ENCODE assay signal across 20 cellular contexts in the genomic region with DNA sequence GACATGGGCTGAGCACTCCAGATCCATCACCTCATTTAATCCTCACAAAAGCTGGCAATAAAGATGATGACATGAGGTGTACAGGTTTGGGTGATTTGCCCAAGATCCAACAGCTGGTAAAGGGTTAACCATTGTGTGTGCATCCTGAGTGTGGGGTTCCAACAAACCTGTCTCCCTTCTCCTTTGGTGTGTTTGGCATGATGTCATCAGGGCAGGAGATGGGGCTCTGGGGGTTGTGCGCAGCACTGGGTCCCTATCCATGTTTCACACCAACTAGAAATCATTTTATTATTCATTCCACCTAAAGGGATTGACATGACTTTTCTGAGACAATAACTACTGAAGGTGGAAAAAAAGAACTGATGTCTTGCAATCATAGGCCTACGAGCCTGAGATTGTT.
DNase-seq lines count a peak whose midpoint lies in the region; ATAC-seq, FAIRE-seq and TF ChIP-seq lines count a peak whose summit lies in the region.
"Had no signal": no experiment of that assay in that cellular context is flagged by ENCODE, and none has a peak within 500 bp of the region (broad histone marks: within the 10 kb centered on the region; RNA-seq: fewer than 3 reads in every experiment).

No MANE protein-coding gene starts in this region.

- ATAC-seq in HepG2: no peak
- no peak for ATAC-seq in right lobe of liver
- no peak for ATAC-seq in stimulated activated memory B cell treated with anti-CD40 and anti-IgM and Interleukin-4, amounts not matched to agents 10 μg/mL and 1 μg/mL and 100 μg/mL, for 72 hours
- ATAC-seq: A549; CD8-positive, alpha-beta T cell had no signal

- H3K9me3 Mint-ChIP-seq in endothelial cell (ENCODE audit: unreplicated experiment): no peaks in the 10 kb centered on the region
- H3K9me3 Mint-ChIP-seq in stimulated activated memory B cell treated with anti-CD40 and anti-IgM and Interleukin-4, amounts not matched to agents 10 μg/mL and 1 μg/mL and 100 μg/mL, for 72 hours: no peaks in the 10 kb centered on the region
- H3K9me3 Mint-ChIP-seq: CD4-positive, alpha-beta T cell; CD8-positive, alpha-beta T cell had no signal

- H3K27me3 Mint-ChIP-seq in endothelial cell (ENCODE audit: unreplicated experiment): peaks cover 4% of the 10 kb centered on the region
- H3K27me3 Mint-ChIP-seq in stimulated activated memory B cell treated with anti-CD40 and anti-IgM and Interleukin-4, amounts not matched to agents 10 μg/mL and 1 μg/mL and 100 μg/mL, for 72 hours: peaks cover 60% of the 10 kb centered on the region

- peak overlapping the region; percentile 23 for H3K27ac Mint-ChIP-seq in endothelial cell (ENCODE audit: unreplicated experiment)
- H3K27ac Mint-ChIP-seq in stimulated activated memory B cell treated with anti-CD40 and anti-IgM and Interleukin-4, amounts not matched to agents 10 μg/mL and 1 μg/mL and 100 μg/mL, for 72 hours: no peak overlapping the region
- H3K27ac Mint-ChIP-seq: B cell; CD4-positive, alpha-beta T cell; CD8-positive, alpha-beta T cell had no signal

- no peak overlapping the region for H3K4me3 Mint-ChIP-seq in endothelial cell (ENCODE audit: unreplicated experiment)
- no peak overlapping the region for H3K4me3 Mint-ChIP-seq in stimulated activated memory B cell treated with anti-CD40 and anti-IgM and Interleukin-4, amounts not matched to agents 10 μg/mL and 1 μg/mL and 100 μg/mL, for 72 hours
- H3K4me3 Mint-ChIP-seq: B cell; CD4-positive, alpha-beta T cell; CD8-positive, alpha-beta T cell had no signal

- CTCF ChIA-PET in HepG2 (lab: Yijun Ruan, JAX; ENCODE audit: low intra/inter-chr PET ratio, low total read pairs): no interaction called here

- intact Hi-C loops in HepG2 (cut with micrococcal nuclease; ENCODE audit: unreplicated experiment): no loop called here
- intact Hi-C loops in right lobe of liver (cut with DNase I): no loop called here
- intact Hi-C loops in esophagus squamous epithelium (cut with DNase I): no loop called here
- intact Hi-C loops in thyroid gland (cut with DNase I): no loop called here

- TF ChIP-seq POLR2A in HepG2 (IDR thresholded peaks at IDR 0.05; ENCODE audit: insufficient read depth in 1 of 2, low read depth in 2 of 2, low read length in 2 of 2) (no peak), right lobe of liver (IDR thresholded peaks at IDR 0.05) (no peak), esophagus squamous epithelium (IDR thresholded peaks at IDR 0.05) (no peak), thyroid gland (IDR thresholded peaks at IDR 0.05) (no peak)

- FAIRE-seq in HepG2 (lab: Jason Lieb, UNC): no peak
- FAIRE-seq: A549, G401.6, GM12891, GM19239 had no signal

- POLR2A ChIA-PET in HepG2 (lab: Yijun Ruan, JAX): no interaction called here

- H3K9ac ChIP-seq in HepG2 (ENCODE audit: insufficient read depth, low read depth, low read length): no peak overlapping the region
- H3K9ac ChIP-seq: BLaER1 treated with 17β-estradiol and CSF1 and Interleukin-3, amounts not matched to agents 10 nM and 100 nM had no signal

- no peaks in the 10 kb centered on the region for H4K20me1 ChIP-seq in HepG2 (ENCODE audit: insufficient read depth, low read length)
- H4K20me1 ChIP-seq: BLaER1 treated with 17β-estradiol and CSF1 and Interleukin-3, amounts not matched to agents 10 nM and 100 nM had no signal

- no peaks in the 10 kb centered on the region for H3K9me3 ChIP-seq in HepG2 (ENCODE audit: low read length)
- no peaks in the 10 kb centered on the region for H3K9me3 ChIP-seq in right lobe of liver
- H3K9me3 ChIP-seq in esophagus squamous epithelium: no peaks in the 10 kb centered on the region
- H3K9me3 ChIP-seq in thyroid gland: no peaks in the 10 kb centered on the region
- H3K9me3 ChIP-seq: A549 had no signal

- peaks cover 27% of the 10 kb centered on the region for H3K4me1 Mint-ChIP-seq in endothelial cell (ENCODE audit: unreplicated experiment)
- H3K4me1 Mint-ChIP-seq in stimulated activated memory B cell treated with anti-CD40 and anti-IgM and Interleukin-4, amounts not matched to agents 10 μg/mL and 1 μg/mL and 100 μg/mL, for 72 hours: no peaks in the 10 kb centered on the region
- H3K4me1 Mint-ChIP-seq: B cell had no signal

- H3K4me3 ChIP-seq in HepG2 (replicated peaks in 1 of 3; ENCODE audit: insufficient read depth in 1 of 3, low read depth in 2 of 3, low read length in 3 of 3) (no peak overlapping the region), right lobe of liver (no peak overlapping the region), esophagus squamous epithelium (no peak overlapping the region), thyroid gland (replicated peaks in 1 of 3) (no peak overlapping the region)
- H3K4me3 ChIP-seq: A549; BLaER1 treated with 17β-estradiol and CSF1 and Interleukin-3, amounts not matched to agents 10 nM and 100 nM had no signal

- no peak for TF ChIP-seq RAD21 in HepG2 (CRISPR knock-in tag; IDR thresholded peaks at IDR 0.05)

- H3K36me3 ChIP-seq in HepG2 (replicated peaks in 1 of 2; ENCODE audit: control insufficient read depth in 1 of 2, insufficient read depth in 2 of 2, low read length in 2 of 2) (no peaks in the 10 kb centered on the region), right lobe of liver (no peaks in the 10 kb centered on the region), esophagus squamous epithelium (no peaks in the 10 kb centered on the region), thyroid gland (no peaks in the 10 kb centered on the region)
- H3K36me3 ChIP-seq: BLaER1 treated with 17β-estradiol and CSF1 and Interleukin-3, amounts not matched to agents 10 nM and 100 nM had no signal

- BruUV-seq in HepG2 (replicated peaks; lab: Mats Ljungman, UMichigan): no TSS peak

- TF ChIP-seq CTCF in HepG2 (CRISPR knock-in tag; IDR thresholded peaks at IDR 0.05) (no peak), right lobe of liver (IDR thresholded peaks at IDR 0.05) (no peak), endothelial cell (IDR thresholded peaks at IDR 0.05; ENCODE audit: unreplicated experiment) (no peak), esophagus squamous epithelium (IDR thresholded peaks at IDR 0.05) (no peak), thyroid gland (IDR thresholded peaks at IDR 0.05) (no peak)

- TF ChIP-seq EP300 in HepG2 (IDR thresholded peaks at IDR 0.05; ENCODE audit: low read depth in 2 of 2, low read length in 2 of 2) (no peak), HepG2 (CRISPR knock-in tag; IDR thresholded peaks at IDR 0.05; ENCODE audit: borderline replicate concordance) (no peak)

- H3K27ac ChIP-seq in HepG2 (ENCODE audit: extremely low read length, insufficient read depth, low read length): no peak overlapping the region
- no peak overlapping the region for H3K27ac ChIP-seq in right lobe of liver
- peak overlapping the region in 3 of 4 donors; percentile 33 to 39 (median 36) for H3K27ac ChIP-seq in esophagus squamous epithelium
- H3K27ac ChIP-seq in thyroid gland: no peak overlapping the region
- H3K27ac ChIP-seq: 22Rv1; A549; BLaER1 treated with 17β-estradiol and CSF1 and Interleukin-3, amounts not matched to agents 10 nM and 100 nM; C4-2B had no signal

- no peaks in the 10 kb centered on the region for H3K79me2 ChIP-seq in HepG2 (ENCODE audit: insufficient read depth, low read length)

- H3K4me1 ChIP-seq in HepG2 (ENCODE audit: insufficient read depth, low read length) (no peaks in the 10 kb centered on the region), right lobe of liver (no peaks in the 10 kb centered on the region), esophagus squamous epithelium (peaks cover 4 to 32% (median 7%) of the 10 kb centered on the region in 3 donors), thyroid gland (peaks cover 5 to 11% of the 10 kb centered on the region in 2 donors)

- WGBS in HepG2 (ENCODE audit: low lambda C conversion rate): 9% methylated on average over 2 of the region's 2 CpGs
- WGBS in right lobe of liver (ENCODE audit: insufficient coverage, low coverage, low lambda C conversion rate, missing lambda C conversion rate): 70% methylated on average over 2 of the region's 2 CpGs
- 85 to 88% methylated on average over 2 of the region's 2 CpGs for WGBS in esophagus squamous epithelium, 2 donors
- WGBS in thyroid gland, 2 donors: 93 to 96% methylated on average over 2 of the region's 2 CpGs

- H3K36me3 Mint-ChIP-seq in endothelial cell (ENCODE audit: low read depth, unreplicated experiment): peaks cover 3% of the 10 kb centered on the region
- H3K36me3 Mint-ChIP-seq in stimulated activated memory B cell treated with anti-CD40 and anti-IgM and Interleukin-4, amounts not matched to agents 10 μg/mL and 1 μg/mL and 100 μg/mL, for 72 hours: no peaks in the 10 kb centered on the region
- H3K36me3 Mint-ChIP-seq: CD8-positive, alpha-beta T cell had no signal

- H3K4me2 ChIP-seq in HepG2 (ENCODE audit: low read depth, low read length): no peak overlapping the region
- H3K4me2 ChIP-seq: A549; BLaER1 treated with 17β-estradiol and CSF1 and Interleukin-3, amounts not matched to agents 10 nM and 100 nM had no signal

- DNase-seq in HepG2 (ENCODE audit: low spot score): no peak
- DNase-seq in right lobe of liver: no peak
- DNase-seq in endothelial cell (ENCODE audit: low spot score): no peak
- DNase-seq in esophagus squamous epithelium (lab: John Stamatoyannopoulos, UW): no peak
- no peak for DNase-seq in thyroid gland
- DNase-seq: AML-193; CD4-positive, alpha-beta T cell; CD8-positive, alpha-beta T cell; COR-L47; DMS79 treated with DMSO at 0.1 percent for 48 hours; GF-D8 had no signal

- in situ Hi-C loops in HepG2 (cut with HindIII; ENCODE audit: extremely low pct_ligation_motif_present, low pct_unique_long_range_greater_than_20kb): no loop called here

- no peak overlapping the region for H2AFZ ChIP-seq in HepG2 (ENCODE audit: low read length)

- H3K27me3 ChIP-seq in HepG2 (ENCODE audit: control insufficient read depth in 1 of 2, insufficient read depth in 2 of 2, low read length in 2 of 2) (no peaks in the 10 kb centered on the region; a peak in 3 of 5 replicates), right lobe of liver (no peaks in the 10 kb centered on the region), esophagus squamous epithelium (no peaks in the 10 kb centered on the region), thyroid gland (no peaks in the 10 kb centered on the region)
- H3K27me3 ChIP-seq: BLaER1 treated with 17β-estradiol and CSF1 and Interleukin-3, amounts not matched to agents 10 nM and 100 nM had no signal

TF ChIP-seq in HepG2, 621 proteins besides CTCF, POLR2A, EP300 and RAD21:
- 0 out of 2 replicates have a peak, but pooled peaks have one; percentile 56 for TF ChIP-seq ATF7 (IDR thresholded peaks at IDR 0.05)
- TF ChIP-seq ATF7 (CRISPR knock-in tag; IDR thresholded peaks at IDR 0.05): no peak
- TF ChIP-seq, protein P1, sequence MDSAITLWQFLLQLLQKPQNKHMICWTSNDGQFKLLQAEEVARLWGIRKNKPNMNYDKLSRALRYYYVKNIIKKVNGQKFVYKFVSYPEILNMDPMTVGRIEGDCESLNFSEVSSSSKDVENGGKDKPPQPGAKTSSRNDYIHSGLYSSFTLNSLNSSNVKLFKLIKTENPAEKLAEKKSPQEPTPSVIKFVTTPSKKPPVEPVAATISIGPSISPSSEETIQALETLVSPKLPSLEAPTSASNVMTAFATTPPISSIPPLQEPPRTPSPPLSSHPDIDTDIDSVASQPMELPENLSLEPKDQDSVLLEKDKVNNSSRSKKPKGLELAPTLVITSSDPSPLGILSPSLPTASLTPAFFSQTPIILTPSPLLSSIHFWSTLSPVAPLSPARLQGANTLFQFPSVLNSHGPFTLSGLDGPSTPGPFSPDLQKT (CRISPR knock-in tag; IDR thresholded peaks at IDR 0.05; ENCODE audit: borderline replicate concordance): no peak

Comparison
In these comparisons a context has a peak if more than half of its experiments do, and no peak if none do; other contexts are left out.
1. H3K27ac ChIP-seq: peak in esophagus squamous epithelium (3 of 4); none in HepG2 (single experiment), right lobe of liver (0 of 3) and thyroid gland (0 of 3).